Comparison of ENCODE assay signal across 8 cellular contexts in the genomic region with DNA sequence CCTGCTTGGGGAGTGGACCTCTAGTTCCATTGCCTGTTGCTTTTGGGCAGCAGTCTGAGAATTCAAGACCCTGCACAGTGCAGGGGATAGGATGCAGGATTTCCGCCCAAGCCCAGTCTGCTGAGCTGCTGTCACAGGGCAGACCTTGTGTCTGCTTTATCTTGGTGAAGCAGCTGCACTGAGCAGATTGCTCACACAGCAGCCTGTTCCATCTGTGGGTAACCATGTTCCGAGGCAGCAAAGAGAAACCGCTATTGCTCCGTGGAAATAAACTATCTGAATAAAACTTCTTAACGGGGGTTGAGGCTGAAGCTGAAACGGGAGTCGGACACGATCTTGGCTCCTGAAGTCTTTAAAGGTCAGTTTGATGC.
DNase-seq lines count a peak whose midpoint lies in the region; ATAC-seq, FAIRE-seq and TF ChIP-seq lines count a peak whose summit lies in the region.

No MANE protein-coding gene starts in this region.

- H3K36me3 ChIP-seq in body of pancreas (replicated peaks in 1 of 2; ENCODE audit: insufficient read depth in 1 of 2, low read depth in 2 of 2) = peaks cover 0 to 3% of the 10 kb centered on the region in 2 donors

- peaks cover 17% of the 10 kb centered on the region for H3K4me1 Mint-ChIP-seq in mesothelial cell of epicardium
- peaks cover 76% of the 10 kb centered on the region for H3K4me1 Mint-ChIP-seq in stimulated activated memory B cell treated with anti-CD40 and anti-IgM and Interleukin-4, amounts not matched to agents 10 μg/mL and 1 μg/mL and 100 μg/mL, for 72 hours

- H3K4me3 Mint-ChIP-seq in mesothelial cell of epicardium = peak overlapping the region; percentile 29
- H3K4me3 Mint-ChIP-seq in stimulated activated memory B cell treated with anti-CD40 and anti-IgM and Interleukin-4, amounts not matched to agents 10 μg/mL and 1 μg/mL and 100 μg/mL, for 72 hours = peak overlapping the region; percentile 86

- DNase-seq in GM12891 (ENCODE audit: insufficient read length, low spot score) (no peak), T-helper 22 cell (ENCODE audit: low read depth) (peak; percentile 65), body of pancreas (peak; percentile 66 to 82 (median 77)), mesothelial cell of epicardium (ENCODE audit: low spot score in 2 of 2, unreplicated experiment in 2 of 2) (no peak), NCI-H1436 treated with DMSO at 0.1 percent for 48 hours (lab: John Stamatoyannopoulos, UW) (no peak), HCEC 1CT (no peak)

- H3K36me3 Mint-ChIP-seq in mesothelial cell of epicardium = peaks cover 26% of the 10 kb centered on the region
- peaks cover 49% of the 10 kb centered on the region for H3K36me3 Mint-ChIP-seq in stimulated activated memory B cell treated with anti-CD40 and anti-IgM and Interleukin-4, amounts not matched to agents 10 μg/mL and 1 μg/mL and 100 μg/mL, for 72 hours

- peaks cover 3% of the 10 kb centered on the region for H3K9me3 Mint-ChIP-seq in mesothelial cell of epicardium
- H3K9me3 Mint-ChIP-seq in stimulated activated memory B cell treated with anti-CD40 and anti-IgM and Interleukin-4, amounts not matched to agents 10 μg/mL and 1 μg/mL and 100 μg/mL, for 72 hours = no peaks in the 10 kb centered on the region

- H3K27ac Mint-ChIP-seq in mesothelial cell of epicardium = peak overlapping the region; percentile 29
- H3K27ac Mint-ChIP-seq in stimulated activated memory B cell treated with anti-CD40 and anti-IgM and Interleukin-4, amounts not matched to agents 10 μg/mL and 1 μg/mL and 100 μg/mL, for 72 hours = peak overlapping the region; percentile 98

- H3K4me1 ChIP-seq in body of pancreas = peaks cover 79% of the 10 kb centered on the region

- H3K27me3 ChIP-seq in body of pancreas = no peaks in the 10 kb centered on the region

- H3K27me3 Mint-ChIP-seq in mesothelial cell of epicardium (ENCODE audit: low read depth) = no peaks in the 10 kb centered on the region
- no peaks in the 10 kb centered on the region for H3K27me3 Mint-ChIP-seq in stimulated activated memory B cell treated with anti-CD40 and anti-IgM and Interleukin-4, amounts not matched to agents 10 μg/mL and 1 μg/mL and 100 μg/mL, for 72 hours

- no peaks in the 10 kb centered on the region for H3K9me3 ChIP-seq in body of pancreas

- TF ChIP-seq POLR2A in GM12891 (IDR thresholded peaks at IDR 0.05; ENCODE audit: low read depth, low read length) (peak; percentile 49; the same call in 1 of the 2 replicates), body of pancreas (IDR thresholded peaks at IDR 0.05) (peak in 2 of 3 donors; percentile 57 to 58)

- peak; percentile 88 for FAIRE-seq in GM12891 (lab: Jason Lieb, UNC)

- intact Hi-C loops in body of pancreas (cut with DNase I) = no loop called here

- H3K4me3 ChIP-seq in body of pancreas = peak overlapping the region; percentile 38 to 43

- TF ChIP-seq CTCF in body of pancreas (IDR thresholded peaks at IDR 0.05) = no peak
- no peak for TF ChIP-seq CTCF in mesothelial cell of epicardium (IDR thresholded peaks at IDR 0.05; ENCODE audit: unreplicated experiment)

- WGBS in body of pancreas, 2 donors = 11 to 18% methylated on average over 5 to 8 of the region's 8 CpGs

- peak overlapping the region; percentile 88 to 97 (median 94) for H3K27ac ChIP-seq in body of pancreas

- ATAC-seq in HG02852 (IDR thresholded peaks at IDR 0.05; ENCODE audit: unreplicated experiment) (peak; percentile 58), body of pancreas (peak; percentile 43)
- ATAC-seq in stimulated activated memory B cell treated with anti-CD40 and anti-IgM and Interleukin-4, amounts not matched to agents 10 μg/mL and 1 μg/mL and 100 μg/mL, for 72 hours = peak; percentile 73

TF ChIP-seq in GM12891, 5 proteins besides CTCF, POLR2A, EP300 and RAD21:
- TF ChIP-seq TAF1 (IDR thresholded peaks at IDR 0.05; ENCODE audit: low read depth, low read length) (no peak; the same call in 1 of the 2 replicates), POU2F2 (IDR thresholded peaks at IDR 0.05; ENCODE audit: low read depth, low read length) (0 out of 2 replicates have a peak, but pooled peaks have one; percentile 26), POLR2AphosphoS5 (IDR thresholded peaks at IDR 0.05; ENCODE audit: low read depth, low read length) (peak; percentile 67; the same call in 1 of the 2 replicates)
TF ChIP-seq in GM12891: peak in this region for 2.

Comparison
In these comparisons a context has a peak if more than half of its experiments do, and no peak if none do; other contexts are left out.
1. DNase-seq: peak in T-helper 22 cell (single experiment) and body of pancreas (4 of 4); none in GM12891 (single experiment), mesothelial cell of epicardium (0 of 2), NCI-H1436 treated with DMSO at 0.1 percent for 48 hours (single experiment) and HCEC 1CT (single experiment).
2. Peak in every context shown above with its lines, with median percentiles within 50 percentile points of each other: ATAC-seq.